In genomic region chr1:66648896-66649597, GRCh38 we compare ENCODE assay signal across 11 cellular contexts.
DNase-seq lines count a peak whose midpoint lies in the region; ATAC-seq and TF ChIP-seq lines count a peak whose summit lies in the region.
"Had no signal": no experiment of that assay in that cellular context is flagged by ENCODE, and none has a peak within 500 bp of the region (broad histone marks: within the 10 kb centered on the region; RNA-seq: fewer than 3 reads in every experiment).

No MANE protein-coding gene starts in this region.

- DNase-seq in GM10248 (ENCODE audit: extremely low spot score) = peak; percentile 12
- DNase-seq in SKM-1 treated with dmso at 0.1 percent for 144 hours (lab: John Stamatoyannopoulos, UW; ENCODE audit: unreplicated experiment) = peak; percentile 90
- no peak for DNase-seq in dorsolateral prefrontal cortex
- no peak for DNase-seq in osteocyte (ENCODE audit: extremely low spot score, unreplicated experiment)
- no peak for DNase-seq in RWPE1 (ENCODE audit: low spot score)
- no peak for DNase-seq in hypothalamus (lab: John Stamatoyannopoulos, UW)
- DNase-seq: activated CD4-positive, alpha-beta T cell treated with anti-CD3 and anti-CD28 coated beads, Interleukin-2, amount 10 ng/mL, durations not matched to agents 7 days and 5 days; body of pancreas; NCI-H446 had no signal

- no peak overlapping the region for H3K27ac ChIP-seq in dorsolateral prefrontal cortex
- H3K27ac ChIP-seq in RWPE1 = no peak overlapping the region
- H3K27ac ChIP-seq: body of pancreas had no signal

- intact Hi-C loops in dorsolateral prefrontal cortex (cut with DNase I) = loop anchor here in 1 of 2 donors (5.0 to 10.0 kb wide), 2 partner anchors 42 to 76 kb away; no protein-coding TSS in a partner anchor

- peak; percentile 96 for ATAC-seq in GM21390 (IDR thresholded peaks at IDR 0.05; ENCODE audit: unreplicated experiment)
- ATAC-seq in HG03175 (IDR thresholded peaks at IDR 0.05; ENCODE audit: unreplicated experiment) = peak; percentile 87
- ATAC-seq: body of pancreas had no signal

- no peaks in the 10 kb centered on the region for H3K27me3 Mint-ChIP-seq in osteocyte (ENCODE audit: unreplicated experiment)

- no peaks in the 10 kb centered on the region for H3K27me3 ChIP-seq in dorsolateral prefrontal cortex
- H3K27me3 ChIP-seq: body of pancreas had no signal

- H3K4me3 Mint-ChIP-seq in osteocyte (ENCODE audit: unreplicated experiment) = no peak overlapping the region
- H3K4me3 Mint-ChIP-seq: activated CD4-positive, alpha-beta T cell treated with anti-CD3 and anti-CD28 coated beads, Interleukin-2, amount 10 ng/mL, durations not matched to agents 7 days and 5 days had no signal

- CTCF ChIA-PET in GM10248 (lab: Yijun Ruan, JAX) = no interaction called here
- CTCF ChIA-PET in RWPE1 (lab: Yijun Ruan, JAX) = no interaction called here

- no peak overlapping the region for H3K4me3 ChIP-seq in dorsolateral prefrontal cortex
- H3K4me3 ChIP-seq: body of pancreas had no signal

- POLR2A ChIA-PET in GM10248 (lab: Yijun Ruan, JAX) = no interaction called here
- POLR2A ChIA-PET in RWPE1 (lab: Yijun Ruan, JAX; ENCODE audit: low non-redundant PET) = no interaction called here

- H3K4me1 Mint-ChIP-seq in osteocyte (ENCODE audit: unreplicated experiment) = no peaks in the 10 kb centered on the region
- H3K4me1 Mint-ChIP-seq: activated CD4-positive, alpha-beta T cell treated with anti-CD3 and anti-CD28 coated beads, Interleukin-2, amount 10 ng/mL, durations not matched to agents 7 days and 5 days had no signal

- H3K9me3 Mint-ChIP-seq in osteocyte (ENCODE audit: unreplicated experiment) = no peaks in the 10 kb centered on the region
- H3K9me3 Mint-ChIP-seq: activated CD4-positive, alpha-beta T cell treated with anti-CD3 and anti-CD28 coated beads, Interleukin-2, amount 10 ng/mL, durations not matched to agents 7 days and 5 days had no signal

- TF ChIP-seq CTCF in GM10248 (IDR thresholded peaks at IDR 0.05; ENCODE audit: control extremely low read depth, extremely low read depth, low read depth, missing control alignments) (no peak), dorsolateral prefrontal cortex (IDR thresholded peaks at IDR 0.05 in 54 of 56, conservative IDR thresholded peaks at IDR 0.05 in 2 of 56; ENCODE audit: low read depth in 1 of 56, partially characterized antibody in 56 of 56) (no peak), osteocyte (IDR thresholded peaks at IDR 0.05) (no peak), RWPE1 (conservative IDR thresholded peaks at IDR 0.05; ENCODE audit: low read depth) (no peak)

- H3K27ac Mint-ChIP-seq in osteocyte (ENCODE audit: unreplicated experiment) = no peak overlapping the region
- H3K27ac Mint-ChIP-seq: activated CD4-positive, alpha-beta T cell treated with anti-CD3 and anti-CD28 coated beads, Interleukin-2, amount 10 ng/mL, durations not matched to agents 7 days and 5 days had no signal

- peaks cover 61% of the 10 kb centered on the region for H3K36me3 Mint-ChIP-seq in osteocyte (ENCODE audit: unreplicated experiment)

Comparison
In these comparisons a context has a peak if more than half of its experiments do, and no peak if none do; other contexts are left out.
1. DNase-seq: peak in GM10248 (single experiment) and SKM-1 treated with dmso at 0.1 percent for 144 hours (single experiment); none in dorsolateral prefrontal cortex (0 of 10), osteocyte (single experiment), RWPE1 (single experiment) and hypothalamus (0 of 51).